8 cellular contexts compared by ENCODE assay signal in genomic region chr15:63501256-63502089, GRCh38. TPM values are rescaled to one million over a fixed set of nuclear protein-coding genes. Genes with fewer than 3 reads are reported as not detected.
DNase-seq lines count a peak whose midpoint lies in the region; TF ChIP-seq lines count a peak whose summit lies in the region.

No MANE protein-coding gene starts in this region.

- DNase-seq in DMS 273 (lab: John Stamatoyannopoulos, UW; ENCODE audit: unreplicated experiment) (peak; percentile 70), DMS 273 treated with DMSO at 0.1 percent for 48 hours (lab: John Stamatoyannopoulos, UW) (no peak), T-helper 2 cell (peak in 3 of 5 experiments; percentile 32 to 50 (median 45)), lung microvascular endothelial cell (ENCODE audit: low read depth in 2 of 2) (peak; percentile 62 to 89), SK-N-SH (no peak), NOMO-1 (lab: John Stamatoyannopoulos, UW; ENCODE audit: unreplicated experiment in 2 of 2) (no peak)

- H3K27ac ChIP-seq in duodenal mucosa (ENCODE audit: low read depth, low read length) (peak overlapping the region; percentile 99), thymus (ENCODE audit: low read depth) (peak overlapping the region; percentile 71), SK-N-SH (ENCODE audit: low read depth in 2 of 2, low read length in 1 of 2) (no peak overlapping the region)

- no peak overlapping the region for H3K4me2 ChIP-seq in SK-N-SH

- H3F3A ChIP-seq in SK-N-SH (replicated peaks; ENCODE audit: insufficient read depth) = peaks cover 13% of the 10 kb centered on the region

- no peak for TF ChIP-seq CTCF in SK-N-SH (IDR thresholded peaks at IDR 0.05)

- H3K27me3 ChIP-seq in duodenal mucosa (ENCODE audit: control insufficient read depth in 1 of 2, insufficient read depth in 2 of 2, low read length in 2 of 2) = no peaks in the 10 kb centered on the region
- H3K27me3 ChIP-seq in thymus (ENCODE audit: control insufficient read depth, insufficient read depth) = no peaks in the 10 kb centered on the region
- no peaks in the 10 kb centered on the region for H3K27me3 ChIP-seq in SK-N-SH (ENCODE audit: insufficient read depth)

- H3K9me2 ChIP-seq in SK-N-SH = no peaks in the 10 kb centered on the region

- whole genome bisulfite sequencing in thymus = 41% methylated on average over 21 of the region's 21 CpGs
- 78% methylated on average over 21 of the region's 21 CpGs for WGBS in SK-N-SH (ENCODE audit: low lambda C conversion rate)

- H3K79me2 ChIP-seq in SK-N-SH (ENCODE audit: insufficient read depth) = peaks cover 14% of the 10 kb centered on the region

- peak overlapping the region; percentile 45 to 63 for H3K4me3 ChIP-seq in duodenal mucosa (ENCODE audit: low read depth in 1 of 2, low read length in 2 of 2)
- no peak overlapping the region for H3K4me3 ChIP-seq in thymus (ENCODE audit: low read length)
- H3K4me3 ChIP-seq in SK-N-SH (ENCODE audit: low read depth in 2 of 2, low read length in 1 of 2) = no peak overlapping the region

- CTCF ChIA-PET in SK-N-SH (lab: Yijun Ruan, JAX) = interaction anchor here (0.5 to 1.1 kb wide), 3 partner anchors 12 to 440 kb away, joined by 3 to 4 read pairs (median 4); no protein-coding TSS in a partner anchor

- POLR2A ChIA-PET in SK-N-SH (lab: Yijun Ruan, JAX) = no interaction called here

- no peak for TF ChIP-seq EP300 in SK-N-SH (IDR thresholded peaks at IDR 0.05; ENCODE audit: borderline replicate concordance in 1 of 2, low read depth in 1 of 2, low read length in 1 of 2)

- peaks cover 57 to 72% of the 10 kb centered on the region in 2 donors for H3K4me1 ChIP-seq in duodenal mucosa (ENCODE audit: control insufficient read depth in 1 of 2, insufficient read depth in 2 of 2, low read length in 2 of 2)
- peaks cover 19% of the 10 kb centered on the region for H3K4me1 ChIP-seq in thymus (ENCODE audit: control insufficient read depth, insufficient read depth, low read length)
- peaks cover 9 to 13% of the 10 kb centered on the region in 2 experiments; a peak in 3 of 4 replicates for H3K4me1 ChIP-seq in SK-N-SH (ENCODE audit: control insufficient read depth in 1 of 2, insufficient read depth in 2 of 2, low read depth in 1 of 2, low read length in 1 of 2)

- peaks cover 6% of the 10 kb centered on the region for H4K20me1 ChIP-seq in SK-N-SH (ENCODE audit: insufficient read depth)

- H2AFZ ChIP-seq in SK-N-SH (ENCODE audit: low read depth) = no peak overlapping the region

- no peaks in the 10 kb centered on the region for H3K9me3 ChIP-seq in duodenal mucosa (ENCODE audit: control insufficient read depth in 1 of 2, low read length in 2 of 2)
- H3K9me3 ChIP-seq in thymus (ENCODE audit: control insufficient read depth) = no peaks in the 10 kb centered on the region
- no peaks in the 10 kb centered on the region for H3K9me3 ChIP-seq in SK-N-SH

- H3K9ac ChIP-seq in duodenal mucosa (ENCODE audit: low read depth in 1 of 2, low read length in 2 of 2) = peak overlapping the region; percentile 60 to 64
- no peak overlapping the region for H3K9ac ChIP-seq in SK-N-SH

- TF ChIP-seq RAD21 in SK-N-SH (IDR thresholded peaks at IDR 0.05; ENCODE audit: low read length) = no peak

- H3K36me3 ChIP-seq in duodenal mucosa (ENCODE audit: control insufficient read depth in 1 of 2, insufficient read depth in 2 of 2, low read length in 2 of 2) (no peaks in the 10 kb centered on the region), thymus (ENCODE audit: control insufficient read depth, insufficient read depth) (no peaks in the 10 kb centered on the region), SK-N-SH (replicated peaks in 1 of 2; ENCODE audit: control insufficient read depth in 1 of 2, insufficient read depth in 2 of 2, low read length in 1 of 2) (no peaks in the 10 kb centered on the region)

TF ChIP-seq in SK-N-SH, 30 proteins besides CTCF, POLR2A, EP300 and RAD21:
- no peak for TF ChIP-seq GATA2 (CRISPR knock-in tag; IDR thresholded peaks at IDR 0.05)
- no peak for TF ChIP-seq GABPA (IDR thresholded peaks at IDR 0.05; ENCODE audit: low read depth)
- no peak for TF ChIP-seq NRF1 (IDR thresholded peaks at IDR 0.05; ENCODE audit: low read depth, low read length)
- no peak for TF ChIP-seq MXI1 (IDR thresholded peaks at IDR 0.05; ENCODE audit: low read depth, low read length)
- no peak for TF ChIP-seq MEF2A (IDR thresholded peaks at IDR 0.05; ENCODE audit: borderline replicate concordance, low read depth)
- TF ChIP-seq, protein P1, sequence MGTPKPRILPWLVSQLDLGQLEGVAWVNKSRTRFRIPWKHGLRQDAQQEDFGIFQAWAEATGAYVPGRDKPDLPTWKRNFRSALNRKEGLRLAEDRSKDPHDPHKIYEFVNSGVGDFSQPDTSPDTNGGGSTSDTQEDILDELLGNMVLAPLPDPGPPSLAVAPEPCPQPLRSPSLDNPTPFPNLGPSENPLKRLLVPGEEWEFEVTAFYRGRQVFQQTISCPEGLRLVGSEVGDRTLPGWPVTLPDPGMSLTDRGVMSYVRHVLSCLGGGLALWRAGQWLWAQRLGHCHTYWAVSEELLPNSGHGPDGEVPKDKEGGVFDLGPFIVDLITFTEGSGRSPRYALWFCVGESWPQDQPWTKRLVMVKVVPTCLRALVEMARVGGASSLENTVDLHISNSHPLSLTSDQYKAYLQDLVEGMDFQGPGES (IDR thresholded peaks at IDR 0.05; ENCODE audit: low read depth, low read length) = no peak
- no peak for TF ChIP-seq YY1 (IDR thresholded peaks at IDR 0.05; ENCODE audit: low read depth)
- no peak for TF ChIP-seq USF1 (IDR thresholded peaks at IDR 0.05; ENCODE audit: borderline replicate concordance, low read depth)
- no peak for TF ChIP-seq POLR2AphosphoS5 (IDR thresholded peaks at IDR 0.05; ENCODE audit: low read depth, low read length)
- no peak for TF ChIP-seq SIN3A (IDR thresholded peaks at IDR 0.05; ENCODE audit: borderline replicate concordance, low read depth, low read length)
- TF ChIP-seq MAX (IDR thresholded peaks at IDR 0.05; ENCODE audit: low read depth) = no peak
- no peak for TF ChIP-seq ZBTB33 (IDR thresholded peaks at IDR 0.05; ENCODE audit: borderline replicate concordance, low read depth)

RNA-seq across cellular contexts. Expression of gene USP3, which starts 2.9 kb away (rescaled TPM):
- 25.3 and 30.0 TPM in 2 replicates for total RNA-seq in lung microvascular endothelial cell
- polyA plus RNA-seq in thymus (57.6 TPM), SK-N-SH (2012; rRNA removed) (9.3 and 10.8 TPM in 2 replicates)
- 9.3 and 9.6 TPM in 2 replicates for polyA plus RNA-seq in SK-N-SH (2012; cell fraction: cytosol; rRNA removed)
- 45.6 and 46.7 TPM in 2 replicates for polyA plus RNA-seq in SK-N-SH (2012; cell fraction: nucleus; rRNA removed)

Comparison
In these comparisons a context has a peak if more than half of its experiments do, and no peak if none do; other contexts are left out.
1. DNase-seq: peak in DMS 273 (single experiment), T-helper 2 cell (3 of 5) and lung microvascular endothelial cell (2 of 2); none in DMS 273 treated with DMSO at 0.1 percent for 48 hours (single experiment), SK-N-SH (single experiment) and NOMO-1 (0 of 2).
2. H3K27ac ChIP-seq: peak in duodenal mucosa (single experiment) and thymus (single experiment); none in SK-N-SH (0 of 2).
3. H3K4me3 ChIP-seq: peak in duodenal mucosa (2 of 2); none in thymus (single experiment) and SK-N-SH (0 of 2).